8 cellular contexts compared by ENCODE assay signal in the genomic region with DNA sequence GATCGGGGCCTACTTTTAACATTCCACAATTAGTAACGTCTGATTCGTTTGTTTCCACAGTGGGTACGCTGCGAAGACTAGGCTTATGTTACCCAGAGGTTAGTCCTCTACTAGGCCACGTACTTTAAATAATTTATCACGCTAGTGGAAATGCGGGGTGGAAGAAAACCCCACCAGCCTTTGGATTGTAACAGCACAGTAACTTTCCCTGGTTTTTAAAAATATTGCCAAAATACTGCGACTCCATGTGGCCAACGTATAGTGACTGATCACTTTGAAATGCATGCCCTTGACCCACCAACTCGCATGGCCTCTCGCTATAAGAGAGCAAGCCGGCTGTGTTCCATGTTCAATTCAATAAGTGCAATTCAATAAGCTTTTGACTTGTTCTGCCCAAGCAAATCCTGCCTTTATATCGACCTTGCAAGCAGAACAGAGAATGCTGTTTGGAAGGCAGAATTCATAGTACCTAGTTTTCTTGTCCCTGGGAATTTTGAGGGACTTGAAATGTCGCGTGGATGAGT. TPM values are rescaled to one million over a fixed set of nuclear protein-coding genes. Genes with fewer than 3 reads are reported as not detected.
DNase-seq lines count a peak whose midpoint lies in the region; ATAC-seq and TF ChIP-seq lines count a peak whose summit lies in the region.

No MANE protein-coding gene starts in this region.

- H3K36me3 ChIP-seq in ES-I3 (ENCODE audit: insufficient read depth, low read length): no peaks in the 10 kb centered on the region

- H3K27ac Mint-ChIP-seq in naive thymus-derived CD8-positive, alpha-beta T cell: peak overlapping the region; percentile 98 to 100 (median 99)

- H3K4me1 Mint-ChIP-seq in naive thymus-derived CD8-positive, alpha-beta T cell: peaks cover 11 to 36% (median 34%) of the 10 kb centered on the region in 4 donors

- ATAC-seq in naive thymus-derived CD8-positive, alpha-beta T cell: no peak
- no peak for ATAC-seq in HG02610 (IDR thresholded peaks at IDR 0.05; ENCODE audit: unreplicated experiment)
- ATAC-seq in HG03571 (IDR thresholded peaks at IDR 0.05; ENCODE audit: unreplicated experiment): no peak

- POLR2A ChIA-PET in naive thymus-derived CD8-positive, alpha-beta T cell (lab: Charles Lee): interaction anchor here (0.8 to 2.7 kb wide), 11 partner anchors 21 to 312 kb away, joined by 3 to 30 read pairs (median 5); a partner anchor contains a TSS

- peak; percentile 49 for DNase-seq in NCI-H2227 (lab: John Stamatoyannopoulos, UW; ENCODE audit: unreplicated experiment)
- DNase-seq in coronary artery (ENCODE audit: low spot score): no peak
- DNase-seq in naive thymus-derived CD8-positive, alpha-beta T cell: no peak
- no peak for DNase-seq in SIG-M5 treated with dmso at 0.1 percent for 504 hours (lab: John Stamatoyannopoulos, UW; ENCODE audit: unreplicated experiment)
- no peak for DNase-seq in AG08396 (ENCODE audit: low spot score)

- H3K4me1 ChIP-seq in ES-I3 (ENCODE audit: insufficient read depth, low read length): peaks cover 16% of the 10 kb centered on the region

- H3K36me3 Mint-ChIP-seq in naive thymus-derived CD8-positive, alpha-beta T cell: peaks cover 0 to 6% (median 2%) of the 10 kb centered on the region in 3 donors

- peaks cover 0 to 2% (median 0%) of the 10 kb centered on the region in 5 donors for H3K27me3 Mint-ChIP-seq in naive thymus-derived CD8-positive, alpha-beta T cell

- H3K4me3 ChIP-seq in coronary artery: peak overlapping the region; percentile 86

- TF ChIP-seq CTCF in coronary artery (IDR thresholded peaks at IDR 0.05): no peak

- peak overlapping the region; percentile 95 to 98 for H3K27ac ChIP-seq in coronary artery

- peak overlapping the region; percentile 93 to 99 (median 96) for H3K4me3 Mint-ChIP-seq in naive thymus-derived CD8-positive, alpha-beta T cell

- no peaks in the 10 kb centered on the region for H3K9me3 ChIP-seq in ES-I3 (ENCODE audit: control insufficient read depth, insufficient read depth, low read length)

- H3K9me3 Mint-ChIP-seq in naive thymus-derived CD8-positive, alpha-beta T cell: no peaks in the 10 kb centered on the region

- peak overlapping the region; percentile 85 for H3K9ac ChIP-seq in ES-I3 (ENCODE audit: low read depth, low read length)

RNA-seq across cellular contexts. Expression of a gene that starts 0.9 kb away (rescaled TPM):
- 10 to 100 TPM; 30.4 to 32.1 TPM for total RNA-seq in naive thymus-derived CD8-positive, alpha-beta T cell
- 1 to 10 TPM; 7.2 to 8.9 (median 8.8) TPM for polyA plus RNA-seq in naive thymus-derived CD8-positive, alpha-beta T cell
